ENCODE assay signal across 10 cellular contexts in genomic region chr7:39720586-39720985, GRCh38.
DNase-seq lines count a peak whose midpoint lies in the region; ATAC-seq and TF ChIP-seq lines count a peak whose summit lies in the region.
"Had no signal": no experiment of that assay in that cellular context is flagged by ENCODE, and none has a peak within 500 bp of the region (broad histone marks: within the 10 kb centered on the region; RNA-seq: fewer than 3 reads in every experiment).

No MANE protein-coding gene starts in this region.

- no peak overlapping the region for H3K4me3 ChIP-seq in upper lobe of right lung
- H3K4me3 ChIP-seq: A549 had no signal

- H3K4me1 ChIP-seq in upper lobe of right lung, result no peaks in the 10 kb centered on the region
- H3K4me1 ChIP-seq: A549 had no signal

- H3K27me3 Mint-ChIP-seq in activated naive CD4-positive, alpha-beta T cell treated with anti-CD3 and anti-CD28 coated beads for 36 hours (ENCODE audit: low read depth), result no peaks in the 10 kb centered on the region

- DNase-seq in SIG-M5 treated with dmso at 0.1 percent for 504 hours (lab: John Stamatoyannopoulos, UW; ENCODE audit: unreplicated experiment), result peak; percentile 73
- no peak for DNase-seq in SIG-M5 (lab: John Stamatoyannopoulos, UW)
- DNase-seq in SW480 (ENCODE audit: low spot score), result peak; percentile 91
- peak; percentile 69 for DNase-seq in left kidney (ENCODE audit: low read depth, low spot score)
- DNase-seq in upper lobe of right lung, result no peak
- no peak for DNase-seq in activated naive CD4-positive, alpha-beta T cell treated with anti-CD3 and anti-CD28 coated beads for 36 hours
- DNase-seq in T1000 (lab: John Stamatoyannopoulos, UW), result no peak
- DNase-seq: IMR-90 had no signal

- no peak overlapping the region for H3K27ac ChIP-seq in upper lobe of right lung
- H3K27ac ChIP-seq: A549 had no signal

- H3K9me3 Mint-ChIP-seq in activated naive CD4-positive, alpha-beta T cell treated with anti-CD3 and anti-CD28 coated beads for 36 hours, result peaks cover 5% of the 10 kb centered on the region

- intact Hi-C loops in upper lobe of right lung (cut with DNase I), result no loop called here
- intact Hi-C loops in activated naive CD4-positive, alpha-beta T cell treated with anti-CD3 and anti-CD28 coated beads for 36 hours (cut with micrococcal nuclease), result no loop called here

- peaks cover under 1% of the 10 kb centered on the region for H3K36me3 Mint-ChIP-seq in activated naive CD4-positive, alpha-beta T cell treated with anti-CD3 and anti-CD28 coated beads for 36 hours (ENCODE audit: low read depth)

- no peaks in the 10 kb centered on the region for H3K9me3 ChIP-seq in upper lobe of right lung

- no peaks in the 10 kb centered on the region for H3K4me1 Mint-ChIP-seq in activated naive CD4-positive, alpha-beta T cell treated with anti-CD3 and anti-CD28 coated beads for 36 hours (ENCODE audit: low read depth)

- no peaks in the 10 kb centered on the region for H3K27me3 ChIP-seq in upper lobe of right lung

- H3K36me3 ChIP-seq in upper lobe of right lung, result no peaks in the 10 kb centered on the region

- H3K4me3 Mint-ChIP-seq in activated naive CD4-positive, alpha-beta T cell treated with anti-CD3 and anti-CD28 coated beads for 36 hours, result no peak overlapping the region

- CTCF ChIA-PET in activated naive CD4-positive, alpha-beta T cell treated with anti-CD3 and anti-CD28 coated beads for 36 hours (lab: Charles Lee), result interaction anchor here (0.8 kb wide), 1 partner anchor 21 kb away, joined by 5 read pairs; no protein-coding TSS in a partner anchor

- no peak overlapping the region for H3K27ac Mint-ChIP-seq in activated naive CD4-positive, alpha-beta T cell treated with anti-CD3 and anti-CD28 coated beads for 36 hours

- ATAC-seq in upper lobe of right lung (peak; percentile 97), GM18520 (IDR thresholded peaks at IDR 0.05; ENCODE audit: unreplicated experiment) (no peak)
- ATAC-seq: A549 had no signal

- TF ChIP-seq CTCF in upper lobe of right lung (IDR thresholded peaks at IDR 0.05), result no peak

Comparison
In these comparisons a context has a peak if more than half of its experiments do, and no peak if none do; other contexts are left out.
1. DNase-seq: peak in SIG-M5 treated with dmso at 0.1 percent for 504 hours (single experiment), SW480 (single experiment) and left kidney (single experiment); none in SIG-M5 (single experiment), upper lobe of right lung (single experiment), activated naive CD4-positive, alpha-beta T cell treated with anti-CD3 and anti-CD28 coated beads for 36 hours (single experiment) and T1000 (single experiment).